Comparison of ENCODE assay signal across 12 cellular contexts in the genomic region with DNA sequence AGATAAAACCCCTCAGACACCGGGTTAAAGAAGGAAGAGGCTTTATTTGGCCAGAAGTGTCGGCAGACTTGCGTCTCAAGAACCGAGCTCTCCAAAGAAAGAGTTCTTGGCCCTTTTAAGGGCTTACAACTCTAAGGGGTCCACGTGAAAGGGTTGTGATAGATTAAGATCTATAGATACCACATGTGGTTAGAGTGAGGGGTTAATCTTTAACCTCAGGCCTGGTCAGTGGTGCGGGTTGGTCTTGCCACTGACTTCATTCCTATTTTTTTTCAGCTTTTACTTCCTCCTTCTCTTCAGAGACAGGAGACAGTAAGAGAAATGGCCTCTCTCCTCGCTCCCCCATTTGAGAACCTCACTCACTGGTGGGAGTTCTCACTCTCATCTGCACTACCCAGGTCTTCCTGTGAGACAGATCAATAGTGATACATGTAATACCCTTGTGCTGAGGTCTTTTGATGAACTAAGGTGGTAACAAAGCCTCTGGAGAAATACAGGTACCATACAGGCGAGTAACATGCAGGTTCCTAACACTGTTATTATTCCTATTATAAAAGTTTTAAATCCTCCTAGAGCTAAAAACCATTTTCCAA. TPM values are rescaled to one million over a fixed set of nuclear protein-coding genes. Genes with fewer than 3 reads are reported as not detected.
DNase-seq lines count a peak whose midpoint lies in the region; ATAC-seq and TF ChIP-seq lines count a peak whose summit lies in the region.
"Had no signal": no experiment of that assay in that cellular context is flagged by ENCODE, and none has a peak within 500 bp of the region (broad histone marks: within the 10 kb centered on the region; RNA-seq: fewer than 3 reads in every experiment).

No MANE protein-coding gene starts in this region.

- H3K27me3 ChIP-seq in kidney epithelial cell (ENCODE audit: control insufficient read depth, insufficient read depth, low read length) = no peaks in the 10 kb centered on the region
- H3K27me3 ChIP-seq: right atrium auricular region, tibial artery had no signal

- DNase-seq in kidney epithelial cell (ENCODE audit: low read depth) (peak; percentile 10), NCI-H69 (lab: John Stamatoyannopoulos, UW) (no peak), GM03348 (ENCODE audit: low spot score) (no peak), ecto neural progenitor cell (ENCODE audit: low spot score) (no peak), RKO (ENCODE audit: low spot score) (no peak)
- DNase-seq: H9, NCI-H2227 treated with DMSO at 0.1 percent for 48 hours, tibial artery had no signal

- H3K4me3 ChIP-seq in kidney epithelial cell (ENCODE audit: low read depth, low read length) = no peak overlapping the region
- H3K4me3 ChIP-seq: right atrium auricular region, tibial artery had no signal

- ATAC-seq in GM18907 (IDR thresholded peaks at IDR 0.05; ENCODE audit: unreplicated experiment) (peak; percentile 89), HG02571 (IDR thresholded peaks at IDR 0.05; ENCODE audit: unreplicated experiment) (peak; percentile 61), HG03378 (IDR thresholded peaks at IDR 0.05; ENCODE audit: unreplicated experiment) (peak; percentile 89)

- no peaks in the 10 kb centered on the region for H3K36me3 ChIP-seq in kidney epithelial cell (ENCODE audit: control insufficient read depth, insufficient read depth, low read length)
- H3K36me3 ChIP-seq: right atrium auricular region, tibial artery had no signal

- TF ChIP-seq CTCF in kidney epithelial cell (IDR thresholded peaks at IDR 0.05; ENCODE audit: insufficient read depth, low read length, poor library complexity, severe bottlenecking) = no peak

RNA-seq across cellular contexts. Expression of gene COX7C, which starts 52.4 kb away (rescaled TPM):
- 384 and 420 TPM in 2 replicates for total RNA-seq in kidney epithelial cell
